Comparison of ENCODE assay signal across 8 cellular contexts in genomic region chr11:64787526-64788320, GRCh38. TPM values are rescaled to one million over a fixed set of nuclear protein-coding genes. Genes with fewer than 3 reads are reported as not detected.
DNase-seq lines count a peak whose midpoint lies in the region; ATAC-seq, FAIRE-seq and TF ChIP-seq lines count a peak whose summit lies in the region.

No MANE protein-coding gene starts in this region.

- H4K20me1 ChIP-seq in SK-N-SH (ENCODE audit: insufficient read depth) = no peaks in the 10 kb centered on the region
- no peaks in the 10 kb centered on the region for H4K20me1 ChIP-seq in hepatocyte (ENCODE audit: insufficient read depth, poor library complexity, severe bottlenecking)

- TF ChIP-seq EP300 in SK-N-SH (IDR thresholded peaks at IDR 0.05; ENCODE audit: borderline replicate concordance in 1 of 2, low read depth in 1 of 2, low read length in 1 of 2) = no peak

- H3K27me3 ChIP-seq in AG04450 (ENCODE audit: control insufficient read depth, insufficient read depth, low read length) (no peaks in the 10 kb centered on the region), SK-N-SH (ENCODE audit: insufficient read depth) (no peaks in the 10 kb centered on the region), hepatocyte (no peaks in the 10 kb centered on the region)

- H3K9ac ChIP-seq in SK-N-SH = no peak overlapping the region

- ATAC-seq in HG02970 (IDR thresholded peaks at IDR 0.05; ENCODE audit: low FRiP score, unreplicated experiment) = no peak
- ATAC-seq in HG02885 (IDR thresholded peaks at IDR 0.05; ENCODE audit: poor library complexity, unreplicated experiment) = no peak

- CTCF ChIA-PET in AG04450 (lab: Charles Lee) (interaction anchor here (0.6 to 1.0 kb wide), 8 partner anchors 9 to 292 kb away, joined by 3 to 7 read pairs (median 4); partner anchors contain the start of genes ARL2 and SF1), SK-N-SH (lab: Yijun Ruan, JAX) (interaction anchor here (0.5 to 3.4 kb wide), 13 partner anchors 9 to 341 kb away, joined by 3 to 20 read pairs (median 4); partner anchors contain the start of genes CDC42BPG and MAP4K2)

- H3K9me3 ChIP-seq in AG04450 (ENCODE audit: control insufficient read depth, insufficient read depth, low read length) (no peaks in the 10 kb centered on the region), SK-N-SH (no peaks in the 10 kb centered on the region), hepatocyte (ENCODE audit: low read depth) (no peaks in the 10 kb centered on the region)

- POLR2A ChIA-PET in AG04450 (lab: Yijun Ruan, JAX) = interaction anchor here (0.5 to 1.2 kb wide), 2 partner anchors 9 to 570 kb away, joined by 3 to 7 read pairs; partner anchors contain the start of gene SF1
- POLR2A ChIA-PET in SK-N-SH (lab: Yijun Ruan, JAX) = interaction anchor here (0.6 kb wide), 1 partner anchor 9 kb away, joined by 3 read pairs; the partner anchor contains the start of gene SF1

- TF ChIP-seq CTCF in AG04450 (IDR thresholded peaks at IDR 0.05; ENCODE audit: low read depth, low read length) = peak; percentile 86
- TF ChIP-seq CTCF in SK-N-SH (IDR thresholded peaks at IDR 0.05) = peak; percentile 80
- peak; percentile 73 for TF ChIP-seq CTCF in hepatocyte (IDR thresholded peaks at IDR 0.05; ENCODE audit: poor library complexity)

- H3K79me2 ChIP-seq in SK-N-SH (ENCODE audit: insufficient read depth) (no peaks in the 10 kb centered on the region), hepatocyte (no peaks in the 10 kb centered on the region)

- DNase-seq in AG04450 (ENCODE audit: low read depth, low spot score) = no peak
- DNase-seq in GM19239 (ENCODE audit: insufficient read length, low spot score) = peak; percentile 77
- DNase-seq in SK-N-SH = peak; percentile 82
- DNase-seq in astrocyte of the hippocampus (ENCODE audit: low read depth, low spot score) = peak; percentile 66
- DNase-seq in hepatocyte (ENCODE audit: low spot score) = peak; percentile 79
- peak; percentile 58 for DNase-seq in stimulated activated CD4-positive, alpha-beta T cell treated with anti-CD3 and anti-CD28 coated beads, Interleukin-12 subunit alpha, Interleukin-12 subunit beta, amount 100 ng/mL, for 4 hours

- peak; percentile 11 for FAIRE-seq in GM19239 (lab: Jason Lieb, UNC)

- H3K27ac ChIP-seq in AG04450 (ENCODE audit: low read depth, low read length) = no peak overlapping the region
- H3K27ac ChIP-seq in SK-N-SH (ENCODE audit: low read depth in 2 of 2, low read length in 1 of 2) = no peak overlapping the region; a peak in 1 of 4 replicates
- H3K27ac ChIP-seq in hepatocyte = no peak overlapping the region

- H3K4me3 ChIP-seq in AG04450 (ENCODE audit: low read depth, low read length) = no peak overlapping the region
- no peak overlapping the region; a peak in 1 of 4 replicates for H3K4me3 ChIP-seq in SK-N-SH (ENCODE audit: low read depth in 2 of 2, low read length in 1 of 2)
- no peak overlapping the region for H3K4me3 ChIP-seq in hepatocyte

- no peak overlapping the region for H2AFZ ChIP-seq in SK-N-SH (ENCODE audit: low read depth)
- H2AFZ ChIP-seq in hepatocyte = no peak overlapping the region

- TF ChIP-seq RAD21 in SK-N-SH (IDR thresholded peaks at IDR 0.05; ENCODE audit: low read length) = peak; percentile 57

- H3K9me2 ChIP-seq in SK-N-SH = no peaks in the 10 kb centered on the region
- no peaks in the 10 kb centered on the region for H3K9me2 ChIP-seq in hepatocyte (replicated peaks; ENCODE audit: insufficient read depth)

- H3K4me2 ChIP-seq in SK-N-SH (no peak overlapping the region), hepatocyte (no peak overlapping the region)

- WGBS in SK-N-SH (ENCODE audit: low lambda C conversion rate) = 65% methylated on average over 15 of the region's 15 CpGs
- 50% methylated on average over 15 of the region's 15 CpGs for WGBS in hepatocyte (ENCODE audit: low lambda C conversion rate, missing lambda C conversion rate)

- no peaks in the 10 kb centered on the region for H3K4me1 ChIP-seq in SK-N-SH (ENCODE audit: control insufficient read depth in 1 of 2, insufficient read depth in 2 of 2, low read depth in 1 of 2, low read length in 1 of 2)
- H3K4me1 ChIP-seq in hepatocyte (ENCODE audit: insufficient read depth) = no peaks in the 10 kb centered on the region

- peaks cover 0 to 9% of the 10 kb centered on the region in 2 experiments for H3K36me3 ChIP-seq in SK-N-SH (replicated peaks in 1 of 2; ENCODE audit: control insufficient read depth in 1 of 2, insufficient read depth in 2 of 2, low read length in 1 of 2)
- H3K36me3 ChIP-seq in hepatocyte (replicated peaks; ENCODE audit: insufficient read depth, low read depth) = no peaks in the 10 kb centered on the region

- peaks cover 19% of the 10 kb centered on the region for H3F3A ChIP-seq in SK-N-SH (replicated peaks; ENCODE audit: insufficient read depth)

TF ChIP-seq in SK-N-SH, 30 proteins besides CTCF, POLR2A, EP300 and RAD21:
- TF ChIP-seq RCOR1 (IDR thresholded peaks at IDR 0.05; ENCODE audit: low read length) (no peak), MAX (IDR thresholded peaks at IDR 0.05; ENCODE audit: low read depth) (no peak), SMC3 (IDR thresholded peaks at IDR 0.05; ENCODE audit: low read depth, low read length) (peak; percentile 27; the same call in 1 of the 2 replicates), USF1 (IDR thresholded peaks at IDR 0.05; ENCODE audit: borderline replicate concordance, low read depth) (no peak)

RNA-seq across cellular contexts. Expression of gene SF1, which starts 9.4 kb away (rescaled TPM):
- 55.9 and 56.8 TPM in 2 replicates for polyA plus RNA-seq in AG04450 (2011; rRNA removed)
- polyA minus RNA-seq in AG04450 (2011; rRNA and poly(A)+ RNA removed) = 69.1 and 81.7 TPM in 2 replicates
- 59.4 and 66.3 TPM in 2 replicates for polyA plus RNA-seq in SK-N-SH (2012; rRNA removed)
- 60.8 and 62.6 TPM in 2 replicates for polyA plus RNA-seq in SK-N-SH (2012; cell fraction: cytosol; rRNA removed)
- polyA plus RNA-seq in SK-N-SH (2012; cell fraction: nucleus; rRNA removed) = 316 TPM in 2 replicates
- total RNA-seq in hepatocyte = 126 and 163 TPM in 2 replicates
- polyA plus RNA-seq in hepatocyte = 138 and 157 TPM in 2 replicates

RNA-seq across cellular contexts. Expression of gene MAP4K2, which starts 15.3 kb away (rescaled TPM):
- polyA plus RNA-seq in AG04450 (2011; rRNA removed) (9.9 and 14.1 TPM in 2 replicates), SK-N-SH (2012; rRNA removed) (17.4 and 20.0 TPM in 2 replicates), hepatocyte (9.0 and 13.2 TPM in 2 replicates)
- polyA minus RNA-seq in AG04450 (2011; rRNA and poly(A)+ RNA removed) = 12.5 and 15.4 TPM in 2 replicates
- polyA plus RNA-seq in SK-N-SH (2012; cell fraction: cytosol; rRNA removed) = 6.5 and 10.8 TPM in 2 replicates
- 52.1 and 63.7 TPM in 2 replicates for polyA plus RNA-seq in SK-N-SH (2012; cell fraction: nucleus; rRNA removed)
- total RNA-seq in hepatocyte = 7.8 and 23.5 TPM in 2 replicates

RNA-seq across cellular contexts. Expression of gene MEN1, which starts 22.6 kb away (rescaled TPM):
- polyA plus RNA-seq in AG04450 (2011; rRNA removed) (15.0 and 22.3 TPM in 2 replicates), SK-N-SH (2012; rRNA removed) (40.7 and 52.9 TPM in 2 replicates), hepatocyte (49.1 and 49.9 TPM in 2 replicates)
- 11.5 and 17.1 TPM in 2 replicates for polyA minus RNA-seq in AG04450 (2011; rRNA and poly(A)+ RNA removed)
- polyA plus RNA-seq in SK-N-SH (2012; cell fraction: cytosol; rRNA removed) = 17.3 and 26.9 TPM in 2 replicates
- polyA plus RNA-seq in SK-N-SH (2012; cell fraction: nucleus; rRNA removed) = 101 and 105 TPM in 2 replicates
- total RNA-seq in hepatocyte = 14.1 and 18.6 TPM in 2 replicates

RNA-seq across cellular contexts. Expression of gene PYGM, which starts 27.9 kb away (rescaled TPM):
- 0.14 and 0.20 TPM in 2 replicates for polyA plus RNA-seq in AG04450 (2011; rRNA removed)
- 1.1 TPM in 2 replicates for polyA minus RNA-seq in AG04450 (2011; rRNA and poly(A)+ RNA removed)
- 0.08 TPM in 2 replicates for polyA plus RNA-seq in SK-N-SH (2012; rRNA removed)
- 0.03 and 0.05 TPM in 2 replicates for polyA plus RNA-seq in SK-N-SH (2012; cell fraction: cytosol; rRNA removed)
- polyA plus RNA-seq in SK-N-SH (2012; cell fraction: nucleus; rRNA removed) = 0.21 and 0.23 TPM in 2 replicates
- total RNA-seq in hepatocyte = 1.9 and 2.0 TPM in 2 replicates
- polyA plus RNA-seq in hepatocyte = 4.0 and 5.7 TPM in 2 replicates

RNA-seq across cellular contexts. Expression of gene RASGRP2, which starts 43.8 kb away (rescaled TPM):
- polyA plus RNA-seq in AG04450 (2011; rRNA removed) (0.16 and 0.43 TPM in 2 replicates), SK-N-SH (2012; rRNA removed) (1.6 and 2.2 TPM in 2 replicates), hepatocyte (0.10 and 3.6 TPM in 2 replicates)
- 0.48 and 0.78 TPM in 2 replicates for polyA minus RNA-seq in AG04450 (2011; rRNA and poly(A)+ RNA removed)
- polyA plus RNA-seq in SK-N-SH (2012; cell fraction: cytosol; rRNA removed) = 0.50 and 0.92 TPM in 2 replicates
- 10.3 and 12.9 TPM in 2 replicates for polyA plus RNA-seq in SK-N-SH (2012; cell fraction: nucleus; rRNA removed)
- 0.24 and 3.2 TPM in 2 replicates for total RNA-seq in hepatocyte
